In genomic region chr13:52016296-52016695, GRCh38 we compare ENCODE assay signal across 5 cellular contexts. TPM values are rescaled to one million over a fixed set of nuclear protein-coding genes. Genes with fewer than 3 reads are reported as not detected.
"Had no signal": no experiment of that assay in that cellular context is flagged by ENCODE, and none has a peak within 500 bp of the region (broad histone marks: within the 10 kb centered on the region; RNA-seq: fewer than 3 reads in every experiment).

No MANE protein-coding gene starts in this region.

- H3K27ac Mint-ChIP-seq: IgD-negative memory B cell had no signal

- H3K9me3 Mint-ChIP-seq: IgD-negative memory B cell had no signal

- H3K4me3 Mint-ChIP-seq: IgD-negative memory B cell had no signal

- DNase-seq: IMR-90, KBM-7 had no signal

- H3K27me3 Mint-ChIP-seq: IgD-negative memory B cell had no signal

- H3K4me3 ChIP-seq: K562 had no signal

- H3K27ac ChIP-seq: HL-60 had no signal

RNA-seq across cellular contexts. Expression of gene ATP7B, which starts 5.0 kb away (rescaled TPM):
- polyA plus RNA-seq: IgD-negative memory B cell had no signal
